ENCODE assay signal across 24 cellular contexts in genomic region chr21:46366561-46366960, GRCh38.
"Had no signal": no experiment of that assay in that cellular context is flagged by ENCODE, and none has a peak within 500 bp of the region (broad histone marks: within the 10 kb centered on the region; RNA-seq: fewer than 3 reads in every experiment).

No MANE protein-coding gene starts in this region.

- H3K27ac Mint-ChIP-seq: naive thymus-derived CD4-positive, alpha-beta T cell; progenitor cell of endocrine pancreas; stimulated activated naive B cell treated with anti-CD40 and anti-IgM and Interleukin-4, amounts not matched to agents 10 μg/mL and 1 μg/mL and 100 μg/mL, for 72 hours; stimulated activated naive CD8-positive, alpha-beta T cell treated with anti-CD3 and anti-CD28 coated beads, Interleukin-15, Interleukin-2, amounts not matched to agents 100 ng/mL and 50 ng/mL, for 24 hours had no signal

- FAIRE-seq: frontal cortex, keratinocyte, pancreas, small intestine, urothelium cell line had no signal

- ATAC-seq: left lobe of liver; naive thymus-derived CD4-positive, alpha-beta T cell; pancreas; right lobe of liver; stimulated activated naive B cell treated with anti-CD40 and anti-IgM and Interleukin-4, amounts not matched to agents 10 μg/mL and 1 μg/mL and 100 μg/mL, for 72 hours had no signal

- H3K4me1 ChIP-seq: pancreas, right lobe of liver, tibial nerve had no signal

- H3K27ac ChIP-seq: coronary artery, pancreas, right lobe of liver, thoracic aorta, tibial nerve, upper lobe of left lung had no signal

- H3K4me3 Mint-ChIP-seq: stimulated activated naive B cell treated with anti-CD40 and anti-IgM and Interleukin-4, amounts not matched to agents 10 μg/mL and 1 μg/mL and 100 μg/mL, for 72 hours; stimulated activated naive CD8-positive, alpha-beta T cell treated with anti-CD3 and anti-CD28 coated beads, Interleukin-15, Interleukin-2, amounts not matched to agents 100 ng/mL and 50 ng/mL, for 24 hours had no signal

- H3K27me3 Mint-ChIP-seq: naive thymus-derived CD4-positive, alpha-beta T cell; progenitor cell of endocrine pancreas; stimulated activated naive B cell treated with anti-CD40 and anti-IgM and Interleukin-4, amounts not matched to agents 10 μg/mL and 1 μg/mL and 100 μg/mL, for 72 hours; stimulated activated naive CD8-positive, alpha-beta T cell treated with anti-CD3 and anti-CD28 coated beads, Interleukin-15, Interleukin-2, amounts not matched to agents 100 ng/mL and 50 ng/mL, for 24 hours had no signal

- H3K9me3 Mint-ChIP-seq: naive thymus-derived CD4-positive, alpha-beta T cell; stimulated activated naive B cell treated with anti-CD40 and anti-IgM and Interleukin-4, amounts not matched to agents 10 μg/mL and 1 μg/mL and 100 μg/mL, for 72 hours; stimulated activated naive CD8-positive, alpha-beta T cell treated with anti-CD3 and anti-CD28 coated beads, Interleukin-15, Interleukin-2, amounts not matched to agents 100 ng/mL and 50 ng/mL, for 24 hours had no signal

- H3K4me3 ChIP-seq: coronary artery, lung, pancreas, right lobe of liver, thoracic aorta, tibial nerve, upper lobe of left lung had no signal

- H3K9me3 ChIP-seq: pancreas, right lobe of liver, thoracic aorta, tibial nerve, upper lobe of left lung had no signal

- H3K27me3 ChIP-seq: pancreas, right lobe of liver, tibial nerve, upper lobe of left lung had no signal

- DNase-seq: dermis blood vessel endothelial cell; effector memory CD4-positive, alpha-beta T cell; head of caudate nucleus; mesendoderm; midbrain; naive thymus-derived CD4-positive, alpha-beta T cell; occipital lobe; pancreas; right lobe of liver; small intestine; stimulated activated CD4-positive, alpha-beta T cell treated with anti-CD3 and anti-CD28 coated beads, Interleukin-15, amount 100 ng/mL, for 24 hours; stimulated activated CD4-positive, alpha-beta T cell treated with anti-CD3 and anti-CD28 coated beads, Interleukin-2, amount 100 ng/mL, for 48 hours; stimulated activated naive B cell treated with anti-CD40 and anti-IgM and Interleukin-4, amounts not matched to agents 10 μg/mL and 1 μg/mL and 100 μg/mL, for 72 hours; upper lobe of left lung had no signal
